Comparison of ENCODE assay signal across 15 cellular contexts in the genomic region with DNA sequence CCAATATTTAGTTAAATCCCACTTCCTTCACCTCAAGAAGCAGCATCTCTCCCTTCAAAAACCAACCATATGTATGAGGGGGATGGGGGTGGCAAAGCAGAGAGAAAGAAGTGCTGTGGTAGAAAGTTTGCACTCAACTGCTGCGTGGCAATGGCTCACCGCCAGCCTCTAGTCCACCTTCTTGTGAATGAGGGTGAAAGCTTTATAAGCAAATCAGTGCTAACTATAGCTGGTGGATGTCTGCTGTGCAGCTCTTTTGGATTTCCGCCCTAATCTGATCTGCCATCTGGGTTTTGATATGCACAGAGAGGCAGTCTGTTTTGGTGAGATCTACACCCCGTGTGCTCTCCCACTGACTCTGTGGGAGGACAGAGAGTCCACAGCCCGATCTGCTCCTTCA.
DNase-seq lines count a peak whose midpoint lies in the region; ATAC-seq, FAIRE-seq and TF ChIP-seq lines count a peak whose summit lies in the region.
"Had no signal": no experiment of that assay in that cellular context is flagged by ENCODE, and none has a peak within 500 bp of the region (broad histone marks: within the 10 kb centered on the region; RNA-seq: fewer than 3 reads in every experiment).

No MANE protein-coding gene starts in this region.

- no peak for TF ChIP-seq CTCF in IMR-90 (conservative IDR thresholded peaks at IDR 0.05; ENCODE audit: low read depth, low read length)

- TF ChIP-seq POLR2A in IMR-90 (IDR thresholded peaks at IDR 0.05; ENCODE audit: low read depth, low read length), result no peak

- peak in 3 of 5 donors; percentile 17 to 32 (median 26) for DNase-seq in CD4-positive, alpha-beta memory T cell
- DNase-seq in IMR-90 (no peak), memory B cell (ENCODE audit: low spot score in 2 of 2) (no peak), GM19239 (ENCODE audit: insufficient read length, low spot score) (no peak), NCI-H187 (lab: John Stamatoyannopoulos, UW) (no peak)
- DNase-seq in activated CD4-positive, alpha-beta memory T cell treated with anti-CD3 and anti-CD28 coated beads for 36 hours, result peak; percentile 28
- no peak for DNase-seq in activated CD4-positive, CD25-positive, alpha-beta regulatory T cell (lab: John Stamatoyannopoulos, UW)
- DNase-seq: activated T-cell treated with anti-CD3 and anti-CD28 coated beads, Interleukin-2, amount 50 U/mL, for 24 hours; adrenal gland; kidney; NCI-H2171; NCI-H748 treated with DMSO at 0.1 percent for 48 hours; tibial artery had no signal

- H4K5ac ChIP-seq in IMR-90 (ENCODE audit: low read depth, low read length), result peak overlapping the region; percentile 35; the same call in 1 of the 2 replicates

- peak overlapping the region in 6 of 7 donors; percentile 16 to 72 (median 42) for H3K27ac Mint-ChIP-seq in CD4-positive, alpha-beta memory T cell
- no peak overlapping the region for H3K27ac Mint-ChIP-seq in activated CD4-positive, alpha-beta memory T cell treated with anti-CD3 and anti-CD28 coated beads for 36 hours
- H3K27ac Mint-ChIP-seq in memory B cell, result no peak overlapping the region
- H3K27ac Mint-ChIP-seq: activated T-cell treated with anti-CD3 and anti-CD28 coated beads, Interleukin-2, amount 50 U/mL, for 24 hours; stimulated activated effector memory CD8-positive, alpha-beta T cell treated with anti-CD3 and anti-CD28 coated beads, Interleukin-12 subunit alpha, Interleukin-12 subunit beta, amount 100 ng/mL, for 72 hours had no signal

- H4K8ac ChIP-seq in IMR-90 (ENCODE audit: low read depth in 2 of 2, low read length in 2 of 2), result no peak overlapping the region; a peak in 1 of 4 replicates

- no peak for FAIRE-seq in GM19239 (lab: Jason Lieb, UNC)
- FAIRE-seq: kidney had no signal

- peaks cover 5 to 28% (median 21%) of the 10 kb centered on the region in 4 donors for H3K4me1 Mint-ChIP-seq in CD4-positive, alpha-beta memory T cell
- peaks cover 34% of the 10 kb centered on the region for H3K4me1 Mint-ChIP-seq in activated CD4-positive, alpha-beta memory T cell treated with anti-CD3 and anti-CD28 coated beads for 36 hours (ENCODE audit: low read depth)
- H3K4me1 Mint-ChIP-seq in memory B cell, result peaks cover 19% of the 10 kb centered on the region

- H3K4me3 ChIP-seq in CD4-positive, alpha-beta memory T cell (ENCODE audit: low read length in 2 of 2), result no peak overlapping the region
- no peak overlapping the region for H3K4me3 ChIP-seq in IMR-90 (ENCODE audit: insufficient read depth, low read depth, low read length)
- H3K4me3 ChIP-seq: adrenal gland, BLaER1, tibial artery had no signal

- H3K79me1 ChIP-seq in IMR-90 (ENCODE audit: low read depth in 1 of 2, low read length in 2 of 2), result peaks cover 0 to 12% of the 10 kb centered on the region in 2 experiments; a peak in 1 of 4 replicates

- H3K27me3 Mint-ChIP-seq in CD4-positive, alpha-beta memory T cell, result peaks cover under 1 to 2% of the 10 kb centered on the region in 2 donors
- peaks cover 13% of the 10 kb centered on the region for H3K27me3 Mint-ChIP-seq in activated CD4-positive, alpha-beta memory T cell treated with anti-CD3 and anti-CD28 coated beads for 36 hours
- H3K27me3 Mint-ChIP-seq in memory B cell, result peaks cover 7% of the 10 kb centered on the region

- H3K9ac ChIP-seq in IMR-90 (ENCODE audit: low read depth, low read length), result no peak overlapping the region
- H3K9ac ChIP-seq: BLaER1 had no signal

- 75% methylated on average over 2 of the region's 5 CpGs; no CpG with 5 or more reads in 1 of the 2 experiments for WGBS in IMR-90 (ENCODE audit: extremely low coverage in 2 of 2, insufficient read length in 1 of 2), 2 experiments

- H3K14ac ChIP-seq in IMR-90 (replicated peaks; ENCODE audit: low read depth, low read length), result 0 out of 2 replicates have a peak overlapping the region, but pooled peaks have one; percentile 35

- peaks cover 0 to 2% (median 0%) of the 10 kb centered on the region in 8 donors for H3K9me3 Mint-ChIP-seq in CD4-positive, alpha-beta memory T cell
- H3K9me3 Mint-ChIP-seq in activated CD4-positive, alpha-beta memory T cell treated with anti-CD3 and anti-CD28 coated beads for 36 hours, result peaks cover 5% of the 10 kb centered on the region
- H3K9me3 Mint-ChIP-seq in memory B cell, result no peaks in the 10 kb centered on the region
- H3K9me3 Mint-ChIP-seq: stimulated activated effector memory CD8-positive, alpha-beta T cell treated with anti-CD3 and anti-CD28 coated beads, Interleukin-12 subunit alpha, Interleukin-12 subunit beta, amount 100 ng/mL, for 72 hours had no signal

- dilution Hi-C loops in IMR-90 (cut with HindIII; ENCODE audit: low sequenced_read_pairs, unreplicated experiment), result no loop called here

- peak overlapping the region; percentile 59; the same call in 1 of the 2 replicates for H2AK5ac ChIP-seq in IMR-90 (ENCODE audit: low read depth, low read length)

- no peaks in the 10 kb centered on the region for H4K20me1 ChIP-seq in IMR-90 (ENCODE audit: insufficient read depth, low read length)
- H4K20me1 ChIP-seq: BLaER1 had no signal

- POLR2A ChIA-PET in CD4-positive, alpha-beta memory T cell (lab: Charles Lee; ENCODE audit: partially characterized antibody), result interaction anchor here (0.6 to 1.7 kb wide), 7 partner anchors 18 to 239 kb away, joined by 3 to 5 read pairs (median 3); no protein-coding TSS in a partner anchor
- POLR2A ChIA-PET in IMR-90 (lab: Charles Lee; ENCODE audit: unreplicated experiment), result no interaction called here
- POLR2A ChIA-PET in activated CD4-positive, alpha-beta memory T cell treated with anti-CD3 and anti-CD28 coated beads for 36 hours (lab: Charles Lee), result no interaction called here

- no peak overlapping the region for H2BK5ac ChIP-seq in IMR-90 (ENCODE audit: low read depth, low read length, poor library complexity, severe bottlenecking)

- no peak for TF ChIP-seq RAD21 in IMR-90 (IDR thresholded peaks at IDR 0.05; ENCODE audit: low read length)

- ATAC-seq in IMR-90 (ENCODE audit: low read depth), result no peak
- no peak for ATAC-seq in memory B cell (ENCODE audit: low read depth)
- ATAC-seq: stimulated activated effector memory CD8-positive, alpha-beta T cell treated with anti-CD3 and anti-CD28 coated beads, Interleukin-12 subunit alpha, Interleukin-12 subunit beta, amount 100 ng/mL, for 72 hours had no signal

- H2AFZ ChIP-seq in IMR-90 (replicated peaks; ENCODE audit: low read length, poor library complexity), result no peak overlapping the region

- intact Hi-C loops in CD4-positive, alpha-beta memory T cell (cut with micrococcal nuclease), result no loop called here
- intact Hi-C loops in IMR-90 (cut with micrococcal nuclease), result loop anchor here (5.0 kb wide), 1 partner anchor 38 kb away; no protein-coding TSS in a partner anchor
- intact Hi-C loops in activated CD4-positive, alpha-beta memory T cell treated with anti-CD3 and anti-CD28 coated beads for 36 hours (cut with micrococcal nuclease), result no loop called here

- peak overlapping the region; percentile 34 for H3K18ac ChIP-seq in IMR-90 (ENCODE audit: low read depth, low read length)

- in situ Hi-C loops in IMR-90 (cut with MboI; ENCODE audit: low sequenced_read_pairs), result no loop called here

- H3K27me3 ChIP-seq in CD4-positive, alpha-beta memory T cell (ENCODE audit: insufficient read depth, low read length), result no peaks in the 10 kb centered on the region
- no peaks in the 10 kb centered on the region for H3K27me3 ChIP-seq in IMR-90 (ENCODE audit: control insufficient read depth, insufficient read depth, low read length)

- H3K4ac ChIP-seq in IMR-90 (ENCODE audit: low read depth, low read length), result peak overlapping the region; percentile 53; the same call in 1 of the 2 replicates

- no TSS peak for BruUV-seq in IMR-90 (replicated peaks; lab: Mats Ljungman, UMichigan)

- H3K4me3 Mint-ChIP-seq in CD4-positive, alpha-beta memory T cell, result peak overlapping the region in 5 of 8 donors; percentile 29 to 69 (median 51)
- no peak overlapping the region for H3K4me3 Mint-ChIP-seq in activated CD4-positive, alpha-beta memory T cell treated with anti-CD3 and anti-CD28 coated beads for 36 hours
- peak overlapping the region; percentile 12 for H3K4me3 Mint-ChIP-seq in memory B cell
- H3K4me3 Mint-ChIP-seq: activated T-cell treated with anti-CD3 and anti-CD28 coated beads, Interleukin-2, amount 50 U/mL, for 24 hours; stimulated activated effector memory CD8-positive, alpha-beta T cell treated with anti-CD3 and anti-CD28 coated beads, Interleukin-12 subunit alpha, Interleukin-12 subunit beta, amount 100 ng/mL, for 72 hours had no signal

- no peak overlapping the region for H3K27ac ChIP-seq in CD4-positive, alpha-beta memory T cell (ENCODE audit: low read depth, low read length)
- no peak overlapping the region for H3K27ac ChIP-seq in IMR-90 (ENCODE audit: insufficient read depth, low read length)
- H3K27ac ChIP-seq: adrenal gland, BLaER1, tibial artery had no signal

- peak overlapping the region; percentile 16; the same call in 1 of the 2 replicates for H3K23ac ChIP-seq in IMR-90 (ENCODE audit: low read depth, low read length)

- H3K4me1 ChIP-seq in CD4-positive, alpha-beta memory T cell (ENCODE audit: insufficient read depth, low read length), result peaks cover 19% of the 10 kb centered on the region
- H3K4me1 ChIP-seq in IMR-90 (ENCODE audit: control insufficient read depth, insufficient read depth, low read length), result peaks cover 21% of the 10 kb centered on the region

- no peak overlapping the region for H2AK9ac ChIP-seq in IMR-90 (replicated peaks; ENCODE audit: low read depth, low read length, poor library complexity)

- peak overlapping the region; percentile 67 for H2BK120ac ChIP-seq in IMR-90 (ENCODE audit: low read depth, low read length)

- CTCF ChIA-PET in CD4-positive, alpha-beta memory T cell (lab: Charles Lee; ENCODE audit: partially characterized antibody), result no interaction called here
- CTCF ChIA-PET in IMR-90 (lab: Yijun Ruan, JAX), result interaction anchor here (0.6 kb wide), 1 partner anchor 10 kb away, joined by 3 read pairs; no protein-coding TSS in a partner anchor
- CTCF ChIA-PET in activated CD4-positive, alpha-beta memory T cell treated with anti-CD3 and anti-CD28 coated beads for 36 hours (lab: Charles Lee), result no interaction called here

- H2BK20ac ChIP-seq in IMR-90 (ENCODE audit: low read depth, low read length), result peak overlapping the region; percentile 86

- no peak overlapping the region for H3K56ac ChIP-seq in IMR-90 (ENCODE audit: extremely low read depth, insufficient read depth, low read length)

- H3K9me3 ChIP-seq in CD4-positive, alpha-beta memory T cell (ENCODE audit: control insufficient read depth in 1 of 2, low read length in 2 of 2), result no peaks in the 10 kb centered on the region
- H3K9me3 ChIP-seq in IMR-90 (ENCODE audit: control insufficient read depth, insufficient read depth, low read length), result peaks cover 3% of the 10 kb centered on the region; the same call in 1 of the 2 replicates
- H3K9me3 ChIP-seq: adrenal gland, tibial artery had no signal

- H4K91ac ChIP-seq in IMR-90 (ENCODE audit: insufficient read depth, low read depth, low read length), result peak overlapping the region; percentile 45; the same call in 1 of the 2 replicates

- peaks cover 7% of the 10 kb centered on the region for H3K9me1 ChIP-seq in IMR-90 (ENCODE audit: insufficient read depth, low read length)

- H3K36me3 Mint-ChIP-seq in CD4-positive, alpha-beta memory T cell, result peaks cover 0 to 8% of the 10 kb centered on the region in 2 donors
- H3K36me3 Mint-ChIP-seq in activated CD4-positive, alpha-beta memory T cell treated with anti-CD3 and anti-CD28 coated beads for 36 hours, result peaks cover 4% of the 10 kb centered on the region
- H3K36me3 Mint-ChIP-seq in memory B cell, result no peaks in the 10 kb centered on the region
- H3K36me3 Mint-ChIP-seq: stimulated activated effector memory CD8-positive, alpha-beta T cell treated with anti-CD3 and anti-CD28 coated beads, Interleukin-12 subunit alpha, Interleukin-12 subunit beta, amount 100 ng/mL, for 72 hours had no signal

- H3K4me2 ChIP-seq in IMR-90 (ENCODE audit: low read depth, low read length), result no peak overlapping the region
- H3K4me2 ChIP-seq: BLaER1 had no signal

- no peaks in the 10 kb centered on the region for H3K36me3 ChIP-seq in CD4-positive, alpha-beta memory T cell (ENCODE audit: insufficient read depth, low read length)
- H3K36me3 ChIP-seq in IMR-90 (ENCODE audit: control insufficient read depth, insufficient read depth, low read length), result no peaks in the 10 kb centered on the region
- H3K36me3 ChIP-seq: adrenal gland, BLaER1, tibial artery had no signal

- no peak overlapping the region; the same call in 2 of the 3 replicates for H2BK15ac ChIP-seq in IMR-90 (ENCODE audit: low read depth, low read length)

Comparison
In these comparisons a context has a peak if more than half of its experiments do, and no peak if none do; other contexts are left out.
1. DNase-seq: peak in CD4-positive, alpha-beta memory T cell (3 of 5) and activated CD4-positive, alpha-beta memory T cell treated with anti-CD3 and anti-CD28 coated beads for 36 hours (single experiment); none in IMR-90 (single experiment), memory B cell (0 of 2), GM19239 (single experiment), NCI-H187 (0 of 2) and activated CD4-positive, CD25-positive, alpha-beta regulatory T cell (0 of 4).
2. H3K27ac Mint-ChIP-seq: peak in CD4-positive, alpha-beta memory T cell (6 of 7); none in activated CD4-positive, alpha-beta memory T cell treated with anti-CD3 and anti-CD28 coated beads for 36 hours (single experiment) and memory B cell (single experiment).